ENCODE assay signal across 8 cellular contexts in the genomic region with DNA sequence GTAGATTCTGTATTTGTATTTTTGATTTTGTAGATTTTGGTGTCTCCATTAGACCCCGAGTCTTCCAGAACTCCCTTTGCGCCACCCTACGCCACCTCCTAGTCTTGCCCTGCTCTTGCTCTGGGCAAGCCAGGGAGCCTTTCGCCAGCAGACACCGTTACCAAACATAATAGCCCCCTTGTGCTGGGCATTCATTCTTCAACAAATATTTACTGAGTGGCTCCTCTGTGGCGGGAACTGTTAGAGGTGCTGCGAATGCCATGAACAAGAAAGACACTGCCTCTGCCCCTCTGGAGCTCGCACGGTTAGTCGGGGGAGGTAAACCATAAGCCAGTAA. TPM values are rescaled to one million over a fixed set of nuclear protein-coding genes. Genes with fewer than 3 reads are reported as not detected.
DNase-seq lines count a peak whose midpoint lies in the region; ATAC-seq and TF ChIP-seq lines count a peak whose summit lies in the region.

No MANE protein-coding gene starts in this region.

- no peak for TF ChIP-seq CTCF in nephron (IDR thresholded peaks at IDR 0.05; ENCODE audit: unreplicated experiment in 3 of 3)

- peak overlapping the region; percentile 16 to 62 (median 49) for H3K27ac Mint-ChIP-seq in nephron

- no peak for ATAC-seq in GM21515 (IDR thresholded peaks at IDR 0.05; ENCODE audit: unreplicated experiment)

- peaks cover 0 to 9% of the 10 kb centered on the region in 2 donors for H3K27me3 ChIP-seq in duodenal mucosa (ENCODE audit: control insufficient read depth in 1 of 2, insufficient read depth in 2 of 2, low read length in 2 of 2)

- H3K9me3 Mint-ChIP-seq in nephron, result no peaks in the 10 kb centered on the region

- peak overlapping the region; percentile 89 to 90 (median 90) for H3K4me3 Mint-ChIP-seq in nephron

- no peaks in the 10 kb centered on the region for H3K9me3 ChIP-seq in duodenal mucosa (ENCODE audit: control insufficient read depth in 1 of 2, low read length in 2 of 2)

- peak; percentile 52 for DNase-seq in DMS79 treated with DMSO at 0.1 percent for 48 hours (lab: John Stamatoyannopoulos, UW)
- DNase-seq in DMS79 (lab: John Stamatoyannopoulos, UW), result no peak
- peak; percentile 70 for DNase-seq in NCI-H748 treated with DMSO at 0.1 percent for 48 hours (lab: John Stamatoyannopoulos, UW)
- no peak for DNase-seq in NCI-H187 (lab: John Stamatoyannopoulos, UW)
- DNase-seq in dermis blood vessel endothelial cell, result no peak

- peaks cover 7 to 14% of the 10 kb centered on the region in 2 donors for H3K4me1 ChIP-seq in duodenal mucosa (ENCODE audit: control insufficient read depth in 1 of 2, insufficient read depth in 2 of 2, low read length in 2 of 2)

- H3K4me3 ChIP-seq in duodenal mucosa (ENCODE audit: low read depth in 1 of 2, low read length in 2 of 2), result peak overlapping the region; percentile 77 to 86

- peak overlapping the region; percentile 44 to 77 for H3K9ac ChIP-seq in duodenal mucosa (ENCODE audit: low read depth in 1 of 2, low read length in 2 of 2)

- peaks cover 22% of the 10 kb centered on the region for H3K4me1 Mint-ChIP-seq in nephron

- H3K27ac ChIP-seq in duodenal mucosa (ENCODE audit: low read depth, low read length), result no peak overlapping the region

- peaks cover 41% of the 10 kb centered on the region for H3K27me3 Mint-ChIP-seq in nephron (ENCODE audit: low read depth)

- peaks cover 3% of the 10 kb centered on the region for H3K36me3 Mint-ChIP-seq in nephron (ENCODE audit: low read depth)

- H3K36me3 ChIP-seq in duodenal mucosa (ENCODE audit: control insufficient read depth in 1 of 2, insufficient read depth in 2 of 2, low read length in 2 of 2), result no peaks in the 10 kb centered on the region

RNA-seq across cellular contexts. Expression of a gene that starts 0.8 kb away (rescaled TPM):
- total RNA-seq in dermis blood vessel endothelial cell, result 8.2 and 10.4 TPM in 2 replicates

RNA-seq across cellular contexts. Expression of a gene that starts 52.3 kb away (rescaled TPM):
- 10.9 and 11.2 TPM in 2 replicates for total RNA-seq in dermis blood vessel endothelial cell

Comparison
In these comparisons a context has a peak if more than half of its experiments do, and no peak if none do; other contexts are left out.
1. DNase-seq: peak in DMS79 treated with DMSO at 0.1 percent for 48 hours (single experiment) and NCI-H748 treated with DMSO at 0.1 percent for 48 hours (single experiment); none in DMS79 (single experiment), NCI-H187 (0 of 2) and dermis blood vessel endothelial cell (single experiment).